In the genomic region with DNA sequence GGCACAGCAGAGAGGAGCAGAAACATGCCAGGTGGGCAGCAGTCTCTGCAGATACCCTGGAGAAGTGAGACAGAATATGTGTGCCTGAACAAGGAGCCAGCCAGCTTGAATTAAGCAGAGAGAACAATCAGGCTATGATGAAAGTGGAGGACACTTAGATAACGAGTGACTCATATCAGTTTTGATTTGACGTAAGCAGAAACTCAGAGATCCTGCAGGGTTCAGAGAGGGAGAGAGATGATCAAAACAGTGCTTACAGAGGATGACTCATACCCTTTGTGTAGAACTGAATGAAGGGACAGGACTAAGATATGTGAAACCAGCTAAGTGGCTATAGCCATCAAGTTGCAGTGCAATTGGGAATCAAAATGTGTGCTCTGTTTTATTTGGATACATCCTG, we compare ENCODE assay signal across 8 cellular contexts.
DNase-seq lines count a peak whose midpoint lies in the region; ATAC-seq and TF ChIP-seq lines count a peak whose summit lies in the region.

No MANE protein-coding gene starts in this region.

- TF ChIP-seq CTCF in mucosa of descending colon (IDR thresholded peaks at IDR 0.05) (no peak), osteocyte (IDR thresholded peaks at IDR 0.05) (no peak)

- no peaks in the 10 kb centered on the region for H3K4me1 Mint-ChIP-seq in activated naive CD8-positive, alpha-beta T cell treated with anti-CD3 and anti-CD28 coated beads, Interleukin-2, amount 50 U/mL, for 24 hours
- H3K4me1 Mint-ChIP-seq in activated naive CD8-positive, alpha-beta T cell treated with anti-CD3 and anti-CD28 coated beads for 36 hours = no peaks in the 10 kb centered on the region
- H3K4me1 Mint-ChIP-seq in activated CD4-positive, alpha-beta memory T cell treated with anti-CD3 and anti-CD28 coated beads for 36 hours (ENCODE audit: low read depth) = no peaks in the 10 kb centered on the region
- H3K4me1 Mint-ChIP-seq in osteocyte (ENCODE audit: unreplicated experiment) = peaks cover 4% of the 10 kb centered on the region

- no peak overlapping the region for H3K4me3 ChIP-seq in mucosa of descending colon

- H3K4me3 Mint-ChIP-seq in activated naive CD8-positive, alpha-beta T cell treated with anti-CD3 and anti-CD28 coated beads, Interleukin-2, amount 50 U/mL, for 24 hours = no peak overlapping the region
- no peak overlapping the region for H3K4me3 Mint-ChIP-seq in activated naive CD8-positive, alpha-beta T cell treated with anti-CD3 and anti-CD28 coated beads for 36 hours
- H3K4me3 Mint-ChIP-seq in activated CD4-positive, alpha-beta memory T cell treated with anti-CD3 and anti-CD28 coated beads for 36 hours = no peak overlapping the region
- no peak overlapping the region for H3K4me3 Mint-ChIP-seq in osteocyte (ENCODE audit: unreplicated experiment)

- CTCF ChIA-PET in activated CD4-positive, alpha-beta memory T cell treated with anti-CD3 and anti-CD28 coated beads for 36 hours (lab: Charles Lee) = no interaction called here

- no peak overlapping the region for H3K27ac Mint-ChIP-seq in activated naive CD8-positive, alpha-beta T cell treated with anti-CD3 and anti-CD28 coated beads, Interleukin-2, amount 50 U/mL, for 24 hours
- no peak overlapping the region for H3K27ac Mint-ChIP-seq in activated naive CD8-positive, alpha-beta T cell treated with anti-CD3 and anti-CD28 coated beads for 36 hours
- no peak overlapping the region for H3K27ac Mint-ChIP-seq in activated CD4-positive, alpha-beta memory T cell treated with anti-CD3 and anti-CD28 coated beads for 36 hours
- H3K27ac Mint-ChIP-seq in osteocyte (ENCODE audit: unreplicated experiment) = no peak overlapping the region

- H3K36me3 ChIP-seq in mucosa of descending colon (ENCODE audit: low read depth) = no peaks in the 10 kb centered on the region

- no peaks in the 10 kb centered on the region for H3K9me3 ChIP-seq in mucosa of descending colon

- no peak for DNase-seq in activated naive CD8-positive, alpha-beta T cell treated with anti-CD3 and anti-CD28 coated beads, Interleukin-2, amount 50 U/mL, for 24 hours
- no peak for DNase-seq in activated naive CD8-positive, alpha-beta T cell treated with anti-CD3 and anti-CD28 coated beads for 36 hours
- DNase-seq in T1000 (lab: John Stamatoyannopoulos, UW) (peak; percentile 8), mucosa of descending colon (no peak), NCI-H2107 treated with DMSO at 0.1 percent for 48 hours (lab: John Stamatoyannopoulos, UW; ENCODE audit: unreplicated experiment) (no peak), osteocyte (ENCODE audit: extremely low spot score, unreplicated experiment) (no peak)
- no peak for DNase-seq in activated CD4-positive, alpha-beta memory T cell treated with anti-CD3 and anti-CD28 coated beads for 36 hours

- ATAC-seq in activated naive CD8-positive, alpha-beta T cell treated with anti-CD3 and anti-CD28 coated beads, Interleukin-2, amount 50 U/mL, for 24 hours = peak; percentile 90
- peak; percentile 96 for ATAC-seq in HG03280 (IDR thresholded peaks at IDR 0.05; ENCODE audit: unreplicated experiment)
- peak; percentile 84 for ATAC-seq in mucosa of descending colon

- H3K36me3 Mint-ChIP-seq in activated naive CD8-positive, alpha-beta T cell treated with anti-CD3 and anti-CD28 coated beads, Interleukin-2, amount 50 U/mL, for 24 hours (ENCODE audit: low read depth) = no peaks in the 10 kb centered on the region
- H3K36me3 Mint-ChIP-seq in activated naive CD8-positive, alpha-beta T cell treated with anti-CD3 and anti-CD28 coated beads for 36 hours = no peaks in the 10 kb centered on the region
- no peaks in the 10 kb centered on the region for H3K36me3 Mint-ChIP-seq in activated CD4-positive, alpha-beta memory T cell treated with anti-CD3 and anti-CD28 coated beads for 36 hours
- no peaks in the 10 kb centered on the region for H3K36me3 Mint-ChIP-seq in osteocyte (ENCODE audit: unreplicated experiment)

- POLR2A ChIA-PET in activated CD4-positive, alpha-beta memory T cell treated with anti-CD3 and anti-CD28 coated beads for 36 hours (lab: Charles Lee) = interaction anchor here (0.7 kb wide), 1 partner anchor 1289 kb away, joined by 3 read pairs; no protein-coding TSS in a partner anchor

- no peaks in the 10 kb centered on the region for H3K9me3 Mint-ChIP-seq in activated naive CD8-positive, alpha-beta T cell treated with anti-CD3 and anti-CD28 coated beads, Interleukin-2, amount 50 U/mL, for 24 hours
- no peaks in the 10 kb centered on the region for H3K9me3 Mint-ChIP-seq in activated naive CD8-positive, alpha-beta T cell treated with anti-CD3 and anti-CD28 coated beads for 36 hours
- H3K9me3 Mint-ChIP-seq in activated CD4-positive, alpha-beta memory T cell treated with anti-CD3 and anti-CD28 coated beads for 36 hours = no peaks in the 10 kb centered on the region
- no peaks in the 10 kb centered on the region for H3K9me3 Mint-ChIP-seq in osteocyte (ENCODE audit: unreplicated experiment)

- no peaks in the 10 kb centered on the region for H3K27me3 Mint-ChIP-seq in activated naive CD8-positive, alpha-beta T cell treated with anti-CD3 and anti-CD28 coated beads, Interleukin-2, amount 50 U/mL, for 24 hours
- H3K27me3 Mint-ChIP-seq in activated naive CD8-positive, alpha-beta T cell treated with anti-CD3 and anti-CD28 coated beads for 36 hours = no peaks in the 10 kb centered on the region
- H3K27me3 Mint-ChIP-seq in activated CD4-positive, alpha-beta memory T cell treated with anti-CD3 and anti-CD28 coated beads for 36 hours = no peaks in the 10 kb centered on the region
- H3K27me3 Mint-ChIP-seq in osteocyte (ENCODE audit: unreplicated experiment) = peaks cover 7% of the 10 kb centered on the region

- intact Hi-C loops in mucosa of descending colon (cut with DNase I, micrococcal nuclease) = no loop called here
- intact Hi-C loops in activated CD4-positive, alpha-beta memory T cell treated with anti-CD3 and anti-CD28 coated beads for 36 hours (cut with micrococcal nuclease) = loop anchor here (5.0 kb wide), 1 partner anchor 301 kb away; a partner anchor contains a TSS

- no peaks in the 10 kb centered on the region for H3K4me1 ChIP-seq in mucosa of descending colon (ENCODE audit: low read depth)
